Comparison of ENCODE assay signal across 24 cellular contexts in genomic region chr6:6649824-6650349, GRCh38.
"Had no signal": no experiment of that assay in that cellular context is flagged by ENCODE, and none has a peak within 500 bp of the region (broad histone marks: within the 10 kb centered on the region; RNA-seq: fewer than 3 reads in every experiment).

No MANE protein-coding gene starts in this region.

- H3K9me3 Mint-ChIP-seq: activated naive CD4-positive, alpha-beta T cell treated with anti-CD3 and anti-CD28 coated beads, Interleukin-2, amount 50 U/mL, for 24 hours; neural crest cell had no signal

- DNase-seq: activated CD4-positive, alpha-beta T cell treated with anti-CD3 and anti-CD28 coated beads, Interleukin-2, amount 50 U/mL, for 4 hours; activated T-cell treated with anti-CD3 and anti-CD28 coated beads, Interleukin-2, amount 50 U/mL, for 1 hour; aorta; dermis blood vessel endothelial cell; effector CD8-positive, alpha-beta T cell; foreskin melanocyte; kidney; lower lobe of right lung; mesendoderm; mucosa of descending colon; retina; spleen; stimulated activated CD4-positive, alpha-beta T cell treated with anti-CD3 and anti-CD28 coated beads, Interleukin-4, amount 100 ng/mL, for 1 hour; stimulated activated naive CD4-positive, alpha-beta T cell treated with Interleukin-2 at 50 U/mL for 16 hours; SW 1271; thyroid gland; upper lobe of right lung had no signal

- H3K4me1 ChIP-seq: upper lobe of right lung had no signal

- ATAC-seq: activated CD4-positive, CD25-positive, alpha-beta regulatory T cell treated with anti-CD3 and anti-CD28 coated beads, Interleukin-2, amount 50 U/mL, for 24 hours; left lobe of liver; lower lobe of right lung; mucosa of descending colon; upper lobe of right lung had no signal

- H3K27me3 Mint-ChIP-seq: activated naive CD4-positive, alpha-beta T cell treated with anti-CD3 and anti-CD28 coated beads, Interleukin-2, amount 50 U/mL, for 24 hours had no signal

- H3K4me3 Mint-ChIP-seq: activated naive CD4-positive, alpha-beta T cell treated with anti-CD3 and anti-CD28 coated beads, Interleukin-2, amount 50 U/mL, for 24 hours; brain; neural crest cell had no signal

- H3K36me3 ChIP-seq: lower lobe of right lung, thyroid gland, upper lobe of right lung had no signal

- H3K27me3 ChIP-seq: spleen, thyroid gland, upper lobe of right lung had no signal

- H3K27ac Mint-ChIP-seq: activated naive CD4-positive, alpha-beta T cell treated with anti-CD3 and anti-CD28 coated beads, Interleukin-2, amount 50 U/mL, for 24 hours; brain; progenitor cell of endocrine pancreas had no signal

- H3K36me3 Mint-ChIP-seq: brain had no signal

- H3K27ac ChIP-seq: lower lobe of right lung, SK-N-MC, spleen, thyroid gland, upper lobe of right lung had no signal

- H3K9me3 ChIP-seq: lower lobe of right lung, mucosa of descending colon, spleen, thyroid gland, upper lobe of right lung had no signal

- H3K4me3 ChIP-seq: lower lobe of right lung, mucosa of descending colon, SK-N-MC, spleen, thyroid gland, upper lobe of right lung had no signal
